In genomic region chr12:56591961-56592360, GRCh38 we compare ENCODE assay signal across 13 cellular contexts. TPM values are rescaled to one million over a fixed set of nuclear protein-coding genes. Genes with fewer than 3 reads are reported as not detected.
DNase-seq lines count a peak whose midpoint lies in the region; ATAC-seq and TF ChIP-seq lines count a peak whose summit lies in the region.
"Had no signal": no experiment of that assay in that cellular context is flagged by ENCODE, and none has a peak within 500 bp of the region (broad histone marks: within the 10 kb centered on the region; RNA-seq: fewer than 3 reads in every experiment).

No MANE protein-coding gene starts in this region.

- H3K27me3 ChIP-seq in left ventricle myocardium inferior (ENCODE audit: low read depth) (no peaks in the 10 kb centered on the region), mesenchymal stem cell (ENCODE audit: control insufficient read depth in 1 of 2, insufficient read depth in 1 of 2, low read length in 2 of 2) (no peaks in the 10 kb centered on the region), upper lobe of right lung (no peaks in the 10 kb centered on the region), trophoblast cell (ENCODE audit: insufficient read depth, low read length) (no peaks in the 10 kb centered on the region)
- H3K27me3 ChIP-seq: sigmoid colon had no signal

- no peak overlapping the region for H3K4me2 ChIP-seq in mesenchymal stem cell (ENCODE audit: low read length, poor library complexity, severe bottlenecking)
- H3K4me2 ChIP-seq in trophoblast cell (ENCODE audit: low read length), result no peak overlapping the region

- H2AFZ ChIP-seq in mesenchymal stem cell (ENCODE audit: low read depth, low read length) (no peak overlapping the region), trophoblast cell (ENCODE audit: insufficient read depth, low read length, poor library complexity) (no peak overlapping the region)

- no peak overlapping the region for H4K12ac ChIP-seq in trophoblast cell (ENCODE audit: low read depth, low read length)

- no peak overlapping the region for H3K14ac ChIP-seq in mesenchymal stem cell (ENCODE audit: low read length in 2 of 2)
- no peak overlapping the region for H3K14ac ChIP-seq in trophoblast cell (ENCODE audit: low read length)

- no peak overlapping the region for H2BK5ac ChIP-seq in mesenchymal stem cell (ENCODE audit: low read depth, low read length, poor library complexity, severe bottlenecking)
- no peak overlapping the region for H2BK5ac ChIP-seq in trophoblast cell (ENCODE audit: low read depth, low read length, poor library complexity)

- H3K36me3 ChIP-seq in left ventricle myocardium inferior (peaks cover 58% of the 10 kb centered on the region), mesenchymal stem cell (ENCODE audit: control insufficient read depth in 1 of 2, insufficient read depth in 2 of 2, low read depth in 1 of 2, low read length in 2 of 2) (peaks cover 44 to 76% of the 10 kb centered on the region in 2 experiments), upper lobe of right lung (peaks cover 64% of the 10 kb centered on the region), trophoblast cell (ENCODE audit: control insufficient read depth in 1 of 2, insufficient read depth in 2 of 2, low read length in 2 of 2) (peaks cover 26 to 43% of the 10 kb centered on the region in 2 experiments)

- H3K4ac ChIP-seq in mesenchymal stem cell (ENCODE audit: low read depth in 1 of 2, low read length in 2 of 2) (no peak overlapping the region), trophoblast cell (ENCODE audit: low read depth, low read length) (no peak overlapping the region)

- ATAC-seq in Right ventricle myocardium superior (ENCODE audit: poor library complexity) (no peak), upper lobe of right lung (peak; percentile 2), GM21576 (IDR thresholded peaks at IDR 0.05; ENCODE audit: unreplicated experiment) (no peak)

- H3K4me1 ChIP-seq in left ventricle myocardium inferior (peaks cover 27% of the 10 kb centered on the region), mesenchymal stem cell (ENCODE audit: control insufficient read depth, insufficient read depth, low read depth, low read length) (peaks cover 5% of the 10 kb centered on the region), upper lobe of right lung (peaks cover 9% of the 10 kb centered on the region), trophoblast cell (ENCODE audit: control insufficient read depth in 1 of 2, insufficient read depth in 2 of 2, low read length in 2 of 2) (peaks cover 0 to 2% of the 10 kb centered on the region in 2 experiments)

- no peaks in the 10 kb centered on the region for H3K79me2 ChIP-seq in trophoblast cell (ENCODE audit: control insufficient read depth, insufficient read depth, low read length, poor library complexity)

- H3K27ac ChIP-seq in left ventricle myocardium inferior (replicated peaks) (peak overlapping the region; percentile 0), angular gyrus (ENCODE audit: low read depth, low read length) (peak overlapping the region; percentile 13), mesenchymal stem cell (ENCODE audit: low read length, poor library complexity, severe bottlenecking) (peak overlapping the region; percentile 55), upper lobe of right lung (peak overlapping the region; percentile 40), trophoblast cell (ENCODE audit: low read depth, low read length) (no peak overlapping the region)

- no peak for TF ChIP-seq CTCF in left ventricle myocardium inferior (IDR thresholded peaks at IDR 0.05; ENCODE audit: borderline replicate concordance)
- no peak for TF ChIP-seq CTCF in upper lobe of right lung (IDR thresholded peaks at IDR 0.05)

- DNase-seq in left ventricle myocardium inferior, result no peak
- DNase-seq in Right ventricle myocardium superior, result no peak
- no peak for DNase-seq in mesenchymal stem cell
- no peak for DNase-seq in upper lobe of right lung
- no peak for DNase-seq in trophoblast cell
- DNase-seq in DMS 273 (lab: John Stamatoyannopoulos, UW; ENCODE audit: unreplicated experiment), result no peak
- DNase-seq: aorta; DMS 273 treated with DMSO at 0.1 percent for 48 hours; nephron progenitor cell; stimulated activated CD4-positive, alpha-beta T cell treated with anti-CD3 and anti-CD28 coated beads, Interleukin-4, amount 100 ng/mL, for 24 hours had no signal

- no peak overlapping the region for H2BK15ac ChIP-seq in mesenchymal stem cell (ENCODE audit: low read depth, poor library complexity, severe bottlenecking)

- H4K8ac ChIP-seq in mesenchymal stem cell (ENCODE audit: low read length) (no peak overlapping the region), trophoblast cell (ENCODE audit: low read depth, low read length) (no peak overlapping the region)

- H3K18ac ChIP-seq in mesenchymal stem cell (ENCODE audit: low read depth in 1 of 2, low read length in 2 of 2) (no peak overlapping the region), trophoblast cell (ENCODE audit: low read length) (no peak overlapping the region)

- no peaks in the 10 kb centered on the region for H3K9me3 ChIP-seq in left ventricle myocardium inferior (replicated peaks)
- H3K9me3 ChIP-seq in mesenchymal stem cell (ENCODE audit: control insufficient read depth, low read length), result no peaks in the 10 kb centered on the region
- H3K9me3 ChIP-seq in upper lobe of right lung, result no peaks in the 10 kb centered on the region
- H3K9me3 ChIP-seq in trophoblast cell (ENCODE audit: insufficient read depth, low read depth, low read length), result no peaks in the 10 kb centered on the region
- H3K9me3 ChIP-seq: sigmoid colon had no signal

- H3K79me1 ChIP-seq in mesenchymal stem cell (replicated peaks; ENCODE audit: low read length, poor library complexity, severe bottlenecking) (peaks cover 23% of the 10 kb centered on the region), trophoblast cell (ENCODE audit: low read length) (no peaks in the 10 kb centered on the region)

- H2BK12ac ChIP-seq in mesenchymal stem cell (ENCODE audit: low read length in 2 of 2), result no peak overlapping the region
- no peak overlapping the region for H2BK12ac ChIP-seq in trophoblast cell (ENCODE audit: low read length)

- intact Hi-C loops in left ventricle myocardium inferior (cut with micrococcal nuclease) (no loop called here), Right ventricle myocardium superior (cut with DNase I) (no loop called here), upper lobe of right lung (cut with DNase I) (no loop called here)

- no peak overlapping the region for H2BK120ac ChIP-seq in mesenchymal stem cell (ENCODE audit: low read depth, low read length)
- H2BK120ac ChIP-seq in trophoblast cell (ENCODE audit: insufficient read depth, low read length, poor library complexity), result no peak overlapping the region

- H3K4me3 ChIP-seq in left ventricle myocardium inferior, result no peak overlapping the region
- H3K4me3 ChIP-seq in mesenchymal stem cell (ENCODE audit: insufficient read depth in 1 of 2, low read depth in 1 of 2, low read length in 2 of 2), result no peak overlapping the region
- H3K4me3 ChIP-seq in upper lobe of right lung, result no peak overlapping the region
- H3K4me3 ChIP-seq in trophoblast cell (ENCODE audit: low read depth, low read length), result no peak overlapping the region
- H3K4me3 ChIP-seq: sigmoid colon had no signal

- H4K91ac ChIP-seq in mesenchymal stem cell (ENCODE audit: low read length) (no peak overlapping the region), trophoblast cell (ENCODE audit: low read depth, low read length) (no peak overlapping the region)

- no peak overlapping the region for H2AK5ac ChIP-seq in mesenchymal stem cell (ENCODE audit: low read length, severe bottlenecking)
- no peak overlapping the region for H2AK5ac ChIP-seq in trophoblast cell (ENCODE audit: low read length)

- H3K9ac ChIP-seq in mesenchymal stem cell (ENCODE audit: low read length) (no peak overlapping the region), trophoblast cell (ENCODE audit: low read length) (no peak overlapping the region)

- H3K23ac ChIP-seq in mesenchymal stem cell (ENCODE audit: low read length in 2 of 2), result no peak overlapping the region
- no peak overlapping the region for H3K23ac ChIP-seq in trophoblast cell (ENCODE audit: low read length)

RNA-seq across cellular contexts. Expression of gene BAZ2A, which starts 38.2 kb away (rescaled TPM):
- total RNA-seq in left ventricle myocardium inferior, result 39.1 TPM
- 28.5 TPM for total RNA-seq in Right ventricle myocardium superior
- 80.3 TPM for polyA plus RNA-seq in mesenchymal stem cell (2013, experiment 1 of 2)
- 69.0 TPM for polyA plus RNA-seq in mesenchymal stem cell (2013, experiment 2 of 2)
- total RNA-seq in upper lobe of right lung, result 98.5 TPM
- 129 and 130 TPM in 2 replicates for polyA plus RNA-seq in trophoblast cell (2013)

RNA-seq across cellular contexts. Expression of gene ATP5F1B, which starts 53.8 kb away (rescaled TPM):
- total RNA-seq in left ventricle myocardium inferior (3,068 TPM), Right ventricle myocardium superior (3,077 TPM), upper lobe of right lung (338 TPM)
- polyA plus RNA-seq in mesenchymal stem cell (2013, experiment 1 of 2), result 489 TPM
- polyA plus RNA-seq in mesenchymal stem cell (2013, experiment 2 of 2), result 517 TPM
- 513 and 514 TPM in 2 replicates for polyA plus RNA-seq in trophoblast cell (2013)
